In the genomic region with DNA sequence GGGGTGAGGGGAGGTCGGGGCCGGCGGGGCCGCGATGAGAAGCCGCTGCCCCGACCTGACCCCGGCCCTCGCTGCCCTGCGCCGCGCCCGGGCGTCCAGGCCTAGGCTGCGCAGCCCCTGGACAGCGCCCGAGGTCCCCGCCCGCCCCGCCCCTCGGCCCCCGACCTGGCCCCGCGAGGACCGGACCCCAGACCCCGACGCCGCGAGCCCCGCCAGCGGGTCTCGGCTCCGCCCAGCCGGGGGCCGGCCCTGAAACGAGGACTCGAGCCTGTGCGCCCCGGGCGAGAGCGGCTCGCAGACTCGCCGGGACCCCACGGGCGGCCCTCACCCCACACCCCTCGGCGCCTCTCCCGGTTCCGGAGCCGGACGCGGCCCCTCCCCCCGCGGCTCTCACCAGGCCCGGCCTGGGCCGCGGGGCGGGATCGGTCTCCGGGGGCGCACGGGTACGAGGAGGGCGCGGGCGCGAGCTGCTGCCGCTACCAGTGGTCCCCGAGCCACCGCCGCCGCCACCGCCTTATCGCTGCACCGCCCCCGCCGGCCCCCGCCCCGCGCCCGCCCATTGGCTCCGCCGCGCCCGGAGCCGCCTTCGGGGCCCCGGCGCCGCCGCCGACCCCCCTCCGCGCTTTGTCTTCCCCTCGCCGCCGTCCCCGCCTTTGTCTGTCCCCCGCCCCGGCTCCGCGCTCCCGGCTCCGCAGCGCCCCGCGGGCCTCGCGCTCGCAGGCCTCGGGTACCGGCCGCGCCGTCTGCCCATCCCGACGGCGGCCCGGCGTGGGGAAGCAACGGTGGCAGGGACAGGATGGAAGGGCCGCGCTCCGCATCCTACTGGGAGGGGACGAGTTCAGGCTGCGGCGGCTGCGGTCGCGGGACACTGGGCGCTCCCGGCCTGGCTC, we compare ENCODE assay signal across 8 cellular contexts. TPM values are rescaled to one million over a fixed set of nuclear protein-coding genes. Genes with fewer than 3 reads are reported as not detected.
DNase-seq lines count a peak whose midpoint lies in the region; ATAC-seq, FAIRE-seq and TF ChIP-seq lines count a peak whose summit lies in the region.

Gene LIMD2 (minus strand): TSS at position 488 of the 890 bp plus-strand sequence. CDS start 827 bp downstream, outside the sequence.

- WGBS in heart left ventricle, 4 donors, result 1% methylated on average over 19 to 133 of the region's 133 CpGs
- WGBS in aorta, 2 donors, result 1 to 2% methylated on average over 50 to 133 of the region's 133 CpGs

- peaks cover 0 to 60% (median 22%) of the 10 kb centered on the region in 12 donors for H3K4me1 ChIP-seq in heart left ventricle
- peaks cover 2% of the 10 kb centered on the region for H3K4me1 ChIP-seq in rectal smooth muscle tissue (ENCODE audit: control insufficient read depth, insufficient read depth, low read length)
- no peaks in the 10 kb centered on the region for H3K4me1 ChIP-seq in aorta (ENCODE audit: control insufficient read depth in 1 of 2, insufficient read depth in 2 of 2, low read length in 2 of 2)

- H3K36me3 ChIP-seq in heart left ventricle (peaks cover 0 to 40% (median 29%) of the 10 kb centered on the region in 9 donors), rectal smooth muscle tissue (ENCODE audit: control insufficient read depth, insufficient read depth, low read length) (peaks cover 2% of the 10 kb centered on the region), aorta (ENCODE audit: control insufficient read depth in 1 of 2, insufficient read depth in 2 of 2, low read length in 1 of 2) (peaks cover 0 to 3% of the 10 kb centered on the region in 2 donors)

- H3K27ac ChIP-seq in heart left ventricle, result peak within 1 kb of the TSS; percentile 45 to 96 (median 72)
- H3K27ac ChIP-seq in rectal smooth muscle tissue (ENCODE audit: low read depth, low read length), result peak within 1 kb of the TSS; percentile 69
- peak within 1 kb of the TSS; percentile 7 to 48 for H3K27ac ChIP-seq in aorta (ENCODE audit: low read depth in 1 of 2, low read length in 2 of 2)

- peak; percentile 88 for FAIRE-seq in HTR-8/SVneo (lab: Jason Lieb, UNC)

- H3K9me3 ChIP-seq in heart left ventricle, result no peaks in the 10 kb centered on the region
- no peaks in the 10 kb centered on the region for H3K9me3 ChIP-seq in aorta (ENCODE audit: control insufficient read depth, low read length)

- peak; percentile 55 for DNase-seq in SIG-M5 treated with dmso at 0.1 percent for 504 hours (lab: John Stamatoyannopoulos, UW; ENCODE audit: unreplicated experiment)
- DNase-seq in SIG-M5 (lab: John Stamatoyannopoulos, UW), result no peak
- DNase-seq in HTR-8/SVneo (ENCODE audit: insufficient read length, low spot score), result peak; percentile 75
- no peak for DNase-seq in SK-MEL-5 (ENCODE audit: low read depth, low spot score)
- peak; percentile 80 for DNase-seq in activated naive CD4-positive, alpha-beta T cell treated with anti-CD3 and anti-CD28 coated beads for 36 hours
- peak; percentile 61 to 88 (median 70) for DNase-seq in heart left ventricle
- peak; percentile 75 to 91 for DNase-seq in aorta

- no peak for TF ChIP-seq POLR2A in heart left ventricle (IDR thresholded peaks at IDR 0.05)

- H3K27ac Mint-ChIP-seq in activated naive CD4-positive, alpha-beta T cell treated with anti-CD3 and anti-CD28 coated beads for 36 hours, result peak within 1 kb of the TSS; percentile 97

- peaks cover 69% of the 10 kb centered on the region for H3K4me1 Mint-ChIP-seq in activated naive CD4-positive, alpha-beta T cell treated with anti-CD3 and anti-CD28 coated beads for 36 hours (ENCODE audit: low read depth)

- TF ChIP-seq CTCF in heart left ventricle (IDR thresholded peaks at IDR 0.05), result no peak

- CTCF ChIA-PET in activated naive CD4-positive, alpha-beta T cell treated with anti-CD3 and anti-CD28 coated beads for 36 hours (lab: Charles Lee), result interaction anchor here (1.9 kb wide), 1 partner anchor 43 kb away, joined by 6 read pairs; no protein-coding TSS in a partner anchor

- no peak within 1 kb of the TSS for H3K9ac ChIP-seq in rectal smooth muscle tissue (ENCODE audit: low read length)

- H3K27me3 Mint-ChIP-seq in activated naive CD4-positive, alpha-beta T cell treated with anti-CD3 and anti-CD28 coated beads for 36 hours (ENCODE audit: low read depth), result no peaks in the 10 kb centered on the region

- ATAC-seq in heart left ventricle, result peak in 2 of 4 donors; percentile 2 to 7
- no peak for ATAC-seq in aorta (ENCODE audit: low FRiP score)

- H3K27me3 ChIP-seq in heart left ventricle (no peaks in the 10 kb centered on the region), rectal smooth muscle tissue (ENCODE audit: control insufficient read depth, insufficient read depth, low read length) (no peaks in the 10 kb centered on the region), aorta (ENCODE audit: control insufficient read depth in 1 of 2, insufficient read depth in 2 of 2, low read length in 1 of 2) (no peaks in the 10 kb centered on the region)

- peak within 1 kb of the TSS; percentile 84 for H3K4me3 Mint-ChIP-seq in activated naive CD4-positive, alpha-beta T cell treated with anti-CD3 and anti-CD28 coated beads for 36 hours

- no peaks in the 10 kb centered on the region for H3K9me3 Mint-ChIP-seq in activated naive CD4-positive, alpha-beta T cell treated with anti-CD3 and anti-CD28 coated beads for 36 hours

- H3K36me3 Mint-ChIP-seq in activated naive CD4-positive, alpha-beta T cell treated with anti-CD3 and anti-CD28 coated beads for 36 hours (ENCODE audit: low read depth), result peaks cover 42% of the 10 kb centered on the region

- in situ Hi-C loops in SK-MEL-5 (cut with HindIII; ENCODE audit: low pct_unique_long_range_greater_than_20kb, low sequenced_read_pairs), result no loop called here

- H3K4me3 ChIP-seq in heart left ventricle, result peak within 1 kb of the TSS; percentile 38 to 76 (median 63)
- H3K4me3 ChIP-seq in rectal smooth muscle tissue (ENCODE audit: low read length), result peak within 1 kb of the TSS; percentile 64
- peak within 1 kb of the TSS; percentile 36 to 55 for H3K4me3 ChIP-seq in aorta (ENCODE audit: low read length in 2 of 2)

- intact Hi-C loops in activated naive CD4-positive, alpha-beta T cell treated with anti-CD3 and anti-CD28 coated beads for 36 hours (cut with micrococcal nuclease), result loop anchor here (1.0 to 5.0 kb wide), 5 partner anchors 78 to 321 kb away; partner anchors contain the start of genes CYB561, DCAF7, ICAM2 and MAP3K3
- intact Hi-C loops in heart left ventricle (cut with DNase I), result loop anchor here in 5 of 10 donors (2.0 to 10.0 kb wide), 6 partner anchors 41 to 78 kb away; partner anchors contain the start of genes MAP3K3 (in 2 of the 5) and STRADA (in 2 of the 5)
- intact Hi-C loops in aorta (cut with DNase I), result loop anchor here in 1 of 2 donors (5.0 kb wide), 1 partner anchor 78 kb away; the partner anchor contains the start of gene MAP3K3

RNA-seq across cellular contexts. Expression of gene LIMD2, which starts in this region (rescaled TPM):
- 12.0 and 18.6 TPM in 2 replicates for total RNA-seq in SK-MEL-5 (2014; rRNA removed; shearing (Covaris generic))
- polyA plus RNA-seq in SK-MEL-5 (2015; cell fraction: cytosol; rRNA removed), result 6.5 and 12.1 TPM in 2 replicates
- polyA plus RNA-seq in SK-MEL-5 (2015; cell fraction: nucleus; rRNA removed), result 30.4 and 43.0 TPM in 2 replicates
- total RNA-seq in activated naive CD4-positive, alpha-beta T cell treated with anti-CD3 and anti-CD28 coated beads for 36 hours, result 100 to 1,000 TPM; 121 TPM
- total RNA-seq in heart left ventricle (10 to 100 TPM in 2 of 9 donors, 1 to 10 TPM in 7; 1.9 to 48.0 (median 3.4) TPM), aorta (10 to 100 TPM; 15.6 to 23.1 TPM)
- polyA plus RNA-seq in heart left ventricle (1 to 10 TPM; 4.0 to 5.4 TPM), aorta (10 to 100 TPM; 20.8 to 23.1 TPM)

Comparison
In these comparisons a context has a peak if more than half of its experiments do, and no peak if none do; other contexts are left out.
1. DNase-seq: peak in SIG-M5 treated with dmso at 0.1 percent for 504 hours (single experiment), HTR-8/SVneo (single experiment), activated naive CD4-positive, alpha-beta T cell treated with anti-CD3 and anti-CD28 coated beads for 36 hours (single experiment), heart left ventricle (5 of 5) and aorta (2 of 2); none in SIG-M5 (single experiment) and SK-MEL-5 (single experiment).
2. Peak in every context shown above with its lines, with median percentiles within 50 percentile points of each other: H3K27ac ChIP-seq and H3K4me3 ChIP-seq.